ENCODE assay signal across 1 cellular context in genomic region chr12:29782821-29783772, GRCh38.
TF ChIP-seq lines count a peak whose summit lies in the region.

No MANE protein-coding gene starts in this region.

TF ChIP-seq in HEK293, 187 proteins besides CTCF, POLR2A, EP300 and RAD21 (continued from another document and continues in another):
- TF ChIP-seq ZNF114 (tag by site-specific recombination; IDR thresholded peaks at IDR 0.05) (no peak), ZNF366 (tag by site-specific recombination; conservative IDR thresholded peaks at IDR 0.05) (no peak), ZNF488 (tag by site-specific recombination; IDR thresholded peaks at IDR 0.05) (no peak), IKZF3 (tag by site-specific recombination; IDR thresholded peaks at IDR 0.05) (no peak), ZFHX2 (tag by site-specific recombination; conservative IDR thresholded peaks at IDR 0.05) (peak; percentile 63), ZBTB1 (tag by site-specific recombination; IDR thresholded peaks at IDR 0.05) (no peak), ZBTB20 (tag by site-specific recombination; IDR thresholded peaks at IDR 0.05) (peak; percentile 74; the same call in 1 of the 2 replicates), ATF2 (tag by site-specific recombination; IDR thresholded peaks at IDR 0.05; ENCODE audit: low read depth) (no peak), ZNF146 (tag by site-specific recombination; IDR thresholded peaks at IDR 0.05) (no peak), ZFP37 (tag by site-specific recombination; IDR thresholded peaks at IDR 0.05) (peak; percentile 82; the same call in 1 of the 2 replicates), SP2 (tag by site-specific recombination; IDR thresholded peaks at IDR 0.05) (peak; percentile 18; the same call in 1 of the 2 replicates), ZBTB8A (tag by site-specific recombination; IDR thresholded peaks at IDR 0.05) (peak; percentile 76), ZBTB11 (tag by site-specific recombination; conservative IDR thresholded peaks at IDR 0.05; ENCODE audit: low read depth) (peak; percentile 50; the same call in 1 of the 2 replicates), ZNF571 (tag by site-specific recombination; IDR thresholded peaks at IDR 0.05) (no peak), PATZ1 (tag by site-specific recombination; IDR thresholded peaks at IDR 0.05) (peak; percentile 38), SP7 (tag by site-specific recombination; IDR thresholded peaks at IDR 0.05) (no peak), ZNF138 (tag by site-specific recombination; IDR thresholded peaks at IDR 0.05; ENCODE audit: borderline replicate concordance) (no peak), ZNF341 (tag by site-specific recombination; IDR thresholded peaks at IDR 0.05; ENCODE audit: low read depth) (peak; percentile 89), ZNF37A (tag by site-specific recombination; IDR thresholded peaks at IDR 0.05) (no peak), ZNF629 (tag by site-specific recombination; IDR thresholded peaks at IDR 0.05) (no peak), ZNF23 (tag by site-specific recombination; IDR thresholded peaks at IDR 0.05; ENCODE audit: borderline replicate concordance) (no peak), SETDB1 (IDR thresholded peaks at IDR 0.05; ENCODE audit: insufficient read length, low read length) (no peak), SALL2 (tag by site-specific recombination; IDR thresholded peaks at IDR 0.05; ENCODE audit: borderline replicate concordance) (no peak), ZNF518A (tag by site-specific recombination; conservative IDR thresholded peaks at IDR 0.05; ENCODE audit: low read depth) (no peak), ZNF692 (tag by site-specific recombination; IDR thresholded peaks at IDR 0.05) (no peak; the same call in 1 of the 2 replicates), ZNF311 (tag by site-specific recombination; IDR thresholded peaks at IDR 0.05; ENCODE audit: borderline replicate concordance) (no peak), ZNF202 (tag by site-specific recombination; IDR thresholded peaks at IDR 0.05; ENCODE audit: borderline replicate concordance) (no peak), ZNF2 (tag by site-specific recombination; IDR thresholded peaks at IDR 0.05) (no peak), ZNF600 (tag by site-specific recombination; IDR thresholded peaks at IDR 0.05) (peak; percentile 70), ZNF449 (tag by site-specific recombination; IDR thresholded peaks at IDR 0.05) (no peak), ZNF140 (tag by site-specific recombination; IDR thresholded peaks at IDR 0.05) (no peak), PRDM1 (tag by site-specific recombination; IDR thresholded peaks at IDR 0.05) (no peak; the same call in 1 of the 2 replicates), ZNF585B (tag by site-specific recombination; IDR thresholded peaks at IDR 0.05) (no peak), ZXDB (tag by site-specific recombination; IDR thresholded peaks at IDR 0.05) (peak; percentile 53; the same call in 1 of the 2 replicates), ZNF214 (tag by site-specific recombination; IDR thresholded peaks at IDR 0.05; ENCODE audit: borderline replicate concordance) (no peak), ZNF704 (tag by site-specific recombination; IDR thresholded peaks at IDR 0.05) (no peak), ZBTB17 (tag by site-specific recombination; IDR thresholded peaks at IDR 0.05) (peak; percentile 96)
- TF ChIP-seq, protein P1, sequence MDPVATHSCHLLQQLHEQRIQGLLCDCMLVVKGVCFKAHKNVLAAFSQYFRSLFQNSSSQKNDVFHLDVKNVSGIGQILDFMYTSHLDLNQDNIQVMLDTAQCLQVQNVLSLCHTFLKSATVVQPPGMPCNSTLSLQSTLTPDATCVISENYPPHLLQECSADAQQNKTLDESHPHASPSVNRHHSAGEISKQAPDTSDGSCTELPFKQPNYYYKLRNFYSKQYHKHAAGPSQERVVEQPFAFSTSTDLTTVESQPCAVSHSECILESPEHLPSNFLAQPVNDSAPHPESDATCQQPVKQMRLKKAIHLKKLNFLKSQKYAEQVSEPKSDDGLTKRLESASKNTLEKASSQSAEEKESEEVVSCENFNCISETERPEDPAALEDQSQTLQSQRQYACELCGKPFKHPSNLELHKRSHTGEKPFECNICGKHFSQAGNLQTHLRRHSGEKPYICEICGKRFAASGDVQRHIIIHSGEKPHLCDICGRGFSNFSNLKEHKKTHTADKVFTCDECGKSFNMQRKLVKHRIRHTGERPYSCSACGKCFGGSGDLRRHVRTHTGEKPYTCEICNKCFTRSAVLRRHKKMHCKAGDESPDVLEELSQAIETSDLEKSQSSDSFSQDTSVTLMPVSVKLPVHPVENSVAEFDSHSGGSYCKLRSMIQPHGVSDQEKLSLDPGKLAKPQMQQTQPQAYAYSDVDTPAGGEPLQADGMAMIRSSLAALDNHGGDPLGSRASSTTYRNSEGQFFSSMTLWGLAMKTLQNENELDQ (tag by site-specific recombination; IDR thresholded peaks at IDR 0.05; ENCODE audit: low read depth): no peak
- TF ChIP-seq, protein P2, sequence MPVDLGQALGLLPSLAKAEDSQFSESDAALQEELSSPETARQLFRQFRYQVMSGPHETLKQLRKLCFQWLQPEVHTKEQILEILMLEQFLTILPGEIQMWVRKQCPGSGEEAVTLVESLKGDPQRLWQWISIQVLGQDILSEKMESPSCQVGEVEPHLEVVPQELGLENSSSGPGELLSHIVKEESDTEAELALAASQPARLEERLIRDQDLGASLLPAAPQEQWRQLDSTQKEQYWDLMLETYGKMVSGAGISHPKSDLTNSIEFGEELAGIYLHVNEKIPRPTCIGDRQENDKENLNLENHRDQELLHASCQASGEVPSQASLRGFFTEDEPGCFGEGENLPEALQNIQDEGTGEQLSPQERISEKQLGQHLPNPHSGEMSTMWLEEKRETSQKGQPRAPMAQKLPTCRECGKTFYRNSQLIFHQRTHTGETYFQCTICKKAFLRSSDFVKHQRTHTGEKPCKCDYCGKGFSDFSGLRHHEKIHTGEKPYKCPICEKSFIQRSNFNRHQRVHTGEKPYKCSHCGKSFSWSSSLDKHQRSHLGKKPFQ (tag by site-specific recombination; IDR thresholded peaks at IDR 0.05): 0 out of 2 replicates have a peak, but pooled peaks have one; percentile 7
